In the genomic region with DNA sequence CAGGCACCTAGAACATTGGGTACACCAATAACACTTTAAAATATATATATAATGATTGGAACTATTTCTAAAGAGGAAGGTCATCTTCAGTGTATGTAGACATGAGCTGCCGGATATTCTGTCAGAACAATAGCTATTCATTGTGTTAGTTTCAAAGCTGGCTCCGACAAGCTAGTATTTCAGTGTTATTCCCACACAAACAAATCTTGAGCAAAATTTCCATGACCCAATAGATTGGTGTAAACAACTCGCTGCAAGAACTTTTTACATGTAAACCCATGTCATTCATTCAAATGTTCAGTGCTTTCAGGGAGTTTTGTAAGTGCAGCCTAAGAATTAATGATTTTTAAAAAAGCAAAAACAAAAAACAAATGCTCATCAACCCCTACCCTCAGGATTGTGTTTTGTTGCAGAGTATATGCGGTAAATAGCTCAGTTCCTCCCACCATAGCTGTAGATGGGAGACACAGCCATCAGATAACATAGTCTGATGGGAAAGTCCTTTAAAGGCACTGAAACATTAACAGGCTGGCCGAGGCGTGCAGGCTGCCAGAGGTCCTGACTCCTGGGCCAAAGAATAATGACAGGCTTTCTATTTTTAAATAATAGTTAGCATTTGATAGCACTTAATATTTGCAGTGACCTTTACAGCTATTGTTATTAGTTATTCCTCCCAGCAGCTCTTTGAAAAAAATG, we compare ENCODE assay signal across 8 cellular contexts.
DNase-seq lines count a peak whose midpoint lies in the region; ATAC-seq and TF ChIP-seq lines count a peak whose summit lies in the region.

No MANE protein-coding gene starts in this region.

- H3K27me3 ChIP-seq in SJCRH30 (no peaks in the 10 kb centered on the region), esophagus muscularis mucosa (no peaks in the 10 kb centered on the region), lung (ENCODE audit: control insufficient read depth, insufficient read depth) (no peaks in the 10 kb centered on the region), stomach smooth muscle (ENCODE audit: control insufficient read depth in 1 of 2, insufficient read depth in 2 of 2, low read length in 2 of 2) (no peaks in the 10 kb centered on the region)

- DNase-seq in SJCRH30 (no peak), esophagus muscularis mucosa (ENCODE audit: extremely low spot score) (no peak), lung (ENCODE audit: low spot score) (no peak), GM13977 (ENCODE audit: low spot score) (no peak), DMS 273 (lab: John Stamatoyannopoulos, UW; ENCODE audit: unreplicated experiment) (no peak)

- H3K4me3 ChIP-seq in SJCRH30 (no peak overlapping the region; the same call in 1 of the 2 replicates), esophagus muscularis mucosa (no peak overlapping the region), lung (no peak overlapping the region), stomach smooth muscle (ENCODE audit: low read length in 2 of 2) (peak overlapping the region in 1 of 2 donors; percentile 9)

- TF ChIP-seq CTCF in esophagus muscularis mucosa (IDR thresholded peaks at IDR 0.05) = no peak
- no peak for TF ChIP-seq CTCF in lung (IDR thresholded peaks at IDR 0.05; ENCODE audit: control extremely low read depth, extremely low read depth)
- no peak for TF ChIP-seq CTCF in GM13977 (IDR thresholded peaks at IDR 0.05; ENCODE audit: extremely low read depth, insufficient read depth, missing control alignments)

- intact Hi-C loops in esophagus muscularis mucosa (cut with DNase I) = no loop called here

- H3K9me3 ChIP-seq in SJCRH30 (replicated peaks) = no peaks in the 10 kb centered on the region
- no peaks in the 10 kb centered on the region for H3K9me3 ChIP-seq in esophagus muscularis mucosa
- H3K9me3 ChIP-seq in lung (ENCODE audit: control insufficient read depth in 2 of 2, insufficient read depth in 1 of 2, low read length in 1 of 2) = no peaks in the 10 kb centered on the region
- H3K9me3 ChIP-seq in stomach smooth muscle (ENCODE audit: control insufficient read depth in 2 of 2, low read length in 2 of 2) = no peaks in the 10 kb centered on the region

- peaks cover 22% of the 10 kb centered on the region for H3K4me1 ChIP-seq in SJCRH30
- H3K4me1 ChIP-seq in esophagus muscularis mucosa = peaks cover 29 to 38% (median 35%) of the 10 kb centered on the region in 4 donors
- peaks cover 2 to 26% of the 10 kb centered on the region in 2 donors for H3K4me1 ChIP-seq in lung (ENCODE audit: control insufficient read depth in 2 of 2, insufficient read depth in 2 of 2, low read length in 2 of 2)
- peaks cover 14% of the 10 kb centered on the region for H3K4me1 ChIP-seq in stomach smooth muscle (ENCODE audit: control insufficient read depth, insufficient read depth, low read length)

- ATAC-seq in lung (ENCODE audit: insufficient read depth, low FRiP score) (no peak), GM19452 (IDR thresholded peaks at IDR 0.05; ENCODE audit: unreplicated experiment) (no peak), HG02798 (IDR thresholded peaks at IDR 0.05; ENCODE audit: poor library complexity, unreplicated experiment) (no peak)

- in situ Hi-C loops in GM13977 (cut with MboI; ENCODE audit: low pct_unique_long_range_greater_than_20kb, low sequenced_read_pairs, unreplicated experiment) = loop anchor here (25.0 kb wide), 2 partner anchors 336 to 536 kb away; no protein-coding TSS in a partner anchor

- WGBS in esophagus muscularis mucosa = 37% methylated on average over 6 of the region's 6 CpGs
- 62 to 66% methylated on average over 6 of the region's 6 CpGs for WGBS in lung, 2 donors

- no peak for TF ChIP-seq EP300 in esophagus muscularis mucosa (IDR thresholded peaks at IDR 0.05)

- no peak for TF ChIP-seq POLR2A in esophagus muscularis mucosa (IDR thresholded peaks at IDR 0.05; ENCODE audit: low read depth)

- peak overlapping the region in 1 of 2 donors; percentile 5 for H3K9ac ChIP-seq in stomach smooth muscle (ENCODE audit: low read length in 2 of 2)

- H3K27ac ChIP-seq in SJCRH30 (peak overlapping the region; percentile 23; the same call in 1 of the 2 replicates), esophagus muscularis mucosa (replicated peaks in 1 of 4) (peak overlapping the region; percentile 72 to 80 (median 76)), lung (ENCODE audit: low read depth in 1 of 2, low read length in 1 of 2) (peak overlapping the region; percentile 86 to 98), stomach smooth muscle (ENCODE audit: low read length) (peak overlapping the region; percentile 53)

- H3K36me3 ChIP-seq in SJCRH30 = no peaks in the 10 kb centered on the region
- no peaks in the 10 kb centered on the region for H3K36me3 ChIP-seq in esophagus muscularis mucosa
- no peaks in the 10 kb centered on the region for H3K36me3 ChIP-seq in lung (ENCODE audit: control insufficient read depth in 2 of 2, insufficient read depth in 2 of 2, low read length in 2 of 2)
- no peaks in the 10 kb centered on the region for H3K36me3 ChIP-seq in stomach smooth muscle (ENCODE audit: control insufficient read depth in 2 of 2, insufficient read depth in 2 of 2, low read length in 2 of 2)

Comparison
In these comparisons a context has a peak if more than half of its experiments do, and no peak if none do; other contexts are left out.
1. H3K27ac ChIP-seq: peak in every context shown above with its lines; median percentile 92 in lung; 76 in esophagus muscularis mucosa; 53 in stomach smooth muscle; 23 in SJCRH30.